ENCODE assay signal across 26 cellular contexts in the genomic region with DNA sequence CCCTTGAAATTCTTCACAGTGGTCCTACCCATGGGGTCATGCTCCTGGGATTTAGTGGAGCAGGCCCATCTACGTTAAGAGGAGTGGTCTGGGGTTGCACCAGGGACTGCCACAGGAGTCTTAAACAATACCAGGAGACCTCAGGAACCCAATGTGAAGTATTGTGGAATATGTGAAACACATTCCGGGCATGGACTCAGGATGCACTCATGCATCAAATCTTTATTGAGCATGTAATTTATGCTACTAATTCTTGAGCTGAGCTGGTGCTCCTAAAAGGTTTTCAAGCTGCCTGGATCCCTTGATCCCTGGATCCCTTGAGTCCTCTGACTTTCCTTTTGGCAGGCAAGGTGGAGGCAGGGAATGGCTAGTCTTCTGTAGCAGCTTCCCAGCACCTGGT. TPM values are rescaled to one million over a fixed set of nuclear protein-coding genes. Genes with fewer than 3 reads are reported as not detected.
"Had no signal": no experiment of that assay in that cellular context is flagged by ENCODE, and none has a peak within 500 bp of the region (broad histone marks: within the 10 kb centered on the region; RNA-seq: fewer than 3 reads in every experiment).

No MANE protein-coding gene starts in this region.

- H3K4me1 Mint-ChIP-seq: activated B cell treated with CpG ODN at 0.5 μM for 24 hours; activated CD4-positive, alpha-beta T cell treated with anti-CD3 and anti-CD28 coated beads, Interleukin-2, amount 10 ng/mL, durations not matched to agents 24 days and 14 days; activated naive CD8-positive, alpha-beta T cell treated with anti-CD3 and anti-CD28 coated beads, Interleukin-2, amount 50 U/mL, for 24 hours; T-helper 17 cell had no signal

- H3K4me1 ChIP-seq: body of pancreas had no signal

- H3K4me3 Mint-ChIP-seq: activated B cell treated with CpG ODN at 0.5 μM for 24 hours; activated CD4-positive, alpha-beta T cell treated with anti-CD3 and anti-CD28 coated beads, Interleukin-2, amount 10 ng/mL, durations not matched to agents 24 days and 14 days; activated naive CD8-positive, alpha-beta T cell treated with anti-CD3 and anti-CD28 coated beads, Interleukin-2, amount 50 U/mL, for 24 hours; activated T-cell treated with anti-CD3 and anti-CD28 coated beads, Interleukin-2, amount 50 U/mL, for 4 hours; T-helper 17 cell had no signal

- H3K9ac ChIP-seq: KMS-11 had no signal

- H3K36me3 Mint-ChIP-seq: activated naive CD4-positive, alpha-beta T cell treated with anti-CD3 and anti-CD28 coated beads, Interleukin-2, amount 50 U/mL, for 72 hours had no signal

- DNase-seq: activated B cell treated with CpG ODN at 0.5 μM for 24 hours; activated CD4-positive, alpha-beta T cell treated with anti-CD3 and anti-CD28 coated beads for 1 hour; activated CD4-positive, alpha-beta T cell treated with anti-CD3 and anti-CD28 coated beads, Interleukin-2, amount 10 ng/mL, durations not matched to agents 24 days and 14 days; activated CD4-positive, alpha-beta T cell treated with anti-CD3 and anti-CD28 coated beads, Interleukin-2, amount 50 U/mL, for 48 hours; activated effector memory CD4-positive, alpha-beta T cell treated with anti-CD3 and anti-CD28 coated beads, Interleukin-2, amount 50 U/mL, for 16 hours; activated naive CD4-positive, alpha-beta T cell treated with Interleukin-2 at 50 U/mL for 16 hours; activated naive CD8-positive, alpha-beta T cell treated with anti-CD3 and anti-CD28 coated beads, Interleukin-2, amount 50 U/mL, for 24 hours; activated T-cell treated with anti-CD3 and anti-CD28 coated beads, Interleukin-2, amount 50 U/mL, for 4 hours; amygdala; body of pancreas; central memory CD4-positive, alpha-beta T cell; NCI-H1092; NCI-H1930; NCI-H345; NCI-H510A; NCI-H526 treated with DMSO at 0.1 percent for 48 hours; PC-3; SHP77; T-helper 17 cell; T-helper 9 cell had no signal

- H3K9me3 Mint-ChIP-seq: activated B cell treated with CpG ODN at 0.5 μM for 24 hours; activated CD4-positive, alpha-beta T cell treated with anti-CD3 and anti-CD28 coated beads, Interleukin-2, amount 10 ng/mL, durations not matched to agents 24 days and 14 days; activated naive CD8-positive, alpha-beta T cell treated with anti-CD3 and anti-CD28 coated beads, Interleukin-2, amount 50 U/mL, for 24 hours; activated T-cell treated with anti-CD3 and anti-CD28 coated beads, Interleukin-2, amount 50 U/mL, for 4 hours had no signal

- H3K27me3 ChIP-seq: body of pancreas had no signal

- H3K9me3 ChIP-seq: body of pancreas had no signal

- H3K27ac Mint-ChIP-seq: activated B cell treated with CpG ODN at 0.5 μM for 24 hours; activated CD4-positive, alpha-beta T cell treated with anti-CD3 and anti-CD28 coated beads, Interleukin-2, amount 10 ng/mL, durations not matched to agents 24 days and 14 days; activated naive CD4-positive, alpha-beta T cell treated with anti-CD3 and anti-CD28 coated beads, Interleukin-2, amount 50 U/mL, for 72 hours; activated naive CD8-positive, alpha-beta T cell treated with anti-CD3 and anti-CD28 coated beads, Interleukin-2, amount 50 U/mL, for 24 hours; T-helper 17 cell had no signal

- H3K27ac ChIP-seq: body of pancreas, KMS-11 had no signal

- H3K27me3 Mint-ChIP-seq: activated B cell treated with CpG ODN at 0.5 μM for 24 hours; activated CD4-positive, alpha-beta T cell treated with anti-CD3 and anti-CD28 coated beads, Interleukin-2, amount 10 ng/mL, durations not matched to agents 24 days and 14 days; T-helper 17 cell had no signal

- H3K4me2 ChIP-seq: KMS-11 had no signal

- H3K4me3 ChIP-seq: body of pancreas had no signal

RNA-seq across cellular contexts. Expression of a gene that starts 8.8 kb away (rescaled TPM):
- total RNA-seq: activated B cell treated with CpG ODN at 0.5 μM for 24 hours; activated CD4-positive, alpha-beta T cell treated with anti-CD3 and anti-CD28 coated beads, Interleukin-2, amount 10 ng/mL, durations not matched to agents 24 days and 14 days; activated naive CD4-positive, alpha-beta T cell treated with anti-CD3 and anti-CD28 coated beads, Interleukin-2, amount 50 U/mL, for 72 hours; activated T-cell treated with anti-CD3 and anti-CD28 coated beads, Interleukin-2, amount 50 U/mL, for 4 hours; bronchial epithelial cell; chondrocyte; MCF 10A; PC-3; SK-MEL-5; T-helper 17 cell had no signal

RNA-seq across cellular contexts. Expression of a gene that starts 38.9 kb away (rescaled TPM):
- total RNA-seq: activated B cell treated with CpG ODN at 0.5 μM for 24 hours; activated CD4-positive, alpha-beta T cell treated with anti-CD3 and anti-CD28 coated beads, Interleukin-2, amount 10 ng/mL, durations not matched to agents 24 days and 14 days; activated naive CD4-positive, alpha-beta T cell treated with anti-CD3 and anti-CD28 coated beads, Interleukin-2, amount 50 U/mL, for 72 hours; activated T-cell treated with anti-CD3 and anti-CD28 coated beads, Interleukin-2, amount 50 U/mL, for 4 hours; bronchial epithelial cell; chondrocyte; MCF 10A; PC-3; SK-MEL-5; T-helper 17 cell had no signal
